In the genomic region with DNA sequence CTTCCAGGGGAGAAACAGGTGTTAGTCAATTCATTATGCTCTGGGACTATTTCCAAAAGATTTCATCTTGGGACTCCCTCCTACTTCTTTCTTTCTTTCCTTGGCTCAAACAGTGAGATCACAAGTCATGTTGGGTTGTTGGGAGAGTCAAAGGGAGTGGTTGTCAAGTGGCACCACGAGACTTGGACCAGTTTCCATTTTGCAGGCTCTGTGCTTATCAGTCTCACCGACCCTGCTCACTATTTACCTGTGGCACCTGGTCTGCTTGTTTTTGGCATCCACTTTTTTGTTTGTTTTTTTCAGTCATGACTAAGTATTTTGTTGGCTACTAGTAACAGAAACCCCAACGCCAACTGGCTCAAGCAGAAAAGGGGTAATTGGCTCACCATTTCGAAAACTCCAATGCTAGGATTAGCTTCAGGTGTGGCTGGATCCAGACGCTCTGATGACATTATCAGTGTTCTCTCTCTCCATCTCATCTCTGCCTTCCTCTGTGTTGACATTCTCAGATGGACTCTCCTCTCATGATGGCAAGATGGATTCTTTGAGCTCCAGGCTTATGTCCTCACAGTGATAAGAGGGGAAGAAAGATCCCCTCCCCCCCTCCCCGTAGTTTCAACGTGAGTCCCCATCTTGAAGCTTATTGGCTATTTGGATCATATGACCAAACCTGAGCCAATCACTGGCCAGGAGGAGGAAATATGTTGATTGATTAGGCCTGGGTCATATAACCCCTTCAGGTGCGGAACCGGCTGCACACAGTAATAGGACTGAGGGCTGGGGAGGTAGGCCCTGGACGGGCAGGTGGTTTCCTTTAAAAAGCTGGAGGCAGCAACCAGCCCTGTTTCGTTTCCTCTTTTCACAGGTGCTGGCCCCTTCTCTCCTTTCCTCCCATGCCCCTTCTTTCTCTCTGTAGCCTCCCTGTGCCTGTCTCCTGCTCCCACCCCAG, we compare ENCODE assay signal across 8 cellular contexts. TPM values are rescaled to one million over a fixed set of nuclear protein-coding genes. Genes with fewer than 3 reads are reported as not detected.
DNase-seq lines count a peak whose midpoint lies in the region; ATAC-seq and TF ChIP-seq lines count a peak whose summit lies in the region.

No MANE protein-coding gene starts in this region.

- no peaks in the 10 kb centered on the region for H3K4me1 ChIP-seq in left lung
- H3K4me1 ChIP-seq in esophagus squamous epithelium, result peaks cover 0 to 7% (median 3%) of the 10 kb centered on the region in 3 donors
- H3K4me1 ChIP-seq in prostate gland (replicated peaks), result no peaks in the 10 kb centered on the region

- DNase-seq in left lung (no peak), esophagus squamous epithelium (lab: John Stamatoyannopoulos, UW) (no peak), activated gamma-delta T cell treated with Interleukin-2 at 50 U/mL for 16 hours (no peak), prostate gland (ENCODE audit: low spot score) (no peak), H7 (no peak)

- no peaks in the 10 kb centered on the region for H3K27me3 ChIP-seq in left lung
- no peaks in the 10 kb centered on the region for H3K27me3 ChIP-seq in esophagus squamous epithelium
- H3K27me3 ChIP-seq in prostate gland (replicated peaks; ENCODE audit: insufficient read depth), result no peaks in the 10 kb centered on the region
- H3K27me3 ChIP-seq in H7 (ENCODE audit: control insufficient read depth, insufficient read depth, low read length), result no peaks in the 10 kb centered on the region

- H3K9me3 ChIP-seq in left lung, result no peaks in the 10 kb centered on the region
- no peaks in the 10 kb centered on the region for H3K9me3 ChIP-seq in esophagus squamous epithelium
- no peaks in the 10 kb centered on the region for H3K9me3 ChIP-seq in prostate gland

- ATAC-seq in GM18861 (IDR thresholded peaks at IDR 0.05; ENCODE audit: unreplicated experiment), result peak; percentile 95
- ATAC-seq in GM21619 (IDR thresholded peaks at IDR 0.05; ENCODE audit: unreplicated experiment), result peak; percentile 95
- peak; percentile 97 for ATAC-seq in HG03457 (IDR thresholded peaks at IDR 0.05; ENCODE audit: unreplicated experiment)
- ATAC-seq in left lung, result peak; percentile 74

- no peaks in the 10 kb centered on the region for H3K36me3 ChIP-seq in left lung
- no peaks in the 10 kb centered on the region for H3K36me3 ChIP-seq in esophagus squamous epithelium
- H3K36me3 ChIP-seq in prostate gland, result no peaks in the 10 kb centered on the region
- H3K36me3 ChIP-seq in H7 (replicated peaks; ENCODE audit: control insufficient read depth, insufficient read depth, low read length), result no peaks in the 10 kb centered on the region

- TF ChIP-seq POLR2A in esophagus squamous epithelium (IDR thresholded peaks at IDR 0.05), result no peak
- TF ChIP-seq POLR2A in prostate gland (IDR thresholded peaks at IDR 0.05), result no peak

- intact Hi-C loops in left lung (cut with DNase I), result no loop called here
- intact Hi-C loops in esophagus squamous epithelium (cut with DNase I), result no loop called here
- intact Hi-C loops in prostate gland (cut with DNase I), result no loop called here

- WGBS in esophagus squamous epithelium, 2 donors, result 50 to 76% methylated on average over 10 to 11 of the region's 11 CpGs
- 80% methylated on average over 11 of the region's 11 CpGs for WGBS in prostate gland

- no peak overlapping the region for H3K4me3 ChIP-seq in left lung
- no peak overlapping the region for H3K4me3 ChIP-seq in esophagus squamous epithelium
- H3K4me3 ChIP-seq in prostate gland, result no peak overlapping the region
- no peak overlapping the region for H3K4me3 ChIP-seq in H7 (ENCODE audit: insufficient read depth, low read depth, low read length)

- H3K27ac ChIP-seq in left lung (no peak overlapping the region), esophagus squamous epithelium (no peak overlapping the region), prostate gland (no peak overlapping the region)

- TF ChIP-seq CTCF in left lung (IDR thresholded peaks at IDR 0.05) (no peak), esophagus squamous epithelium (IDR thresholded peaks at IDR 0.05) (no peak), prostate gland (IDR thresholded peaks at IDR 0.05) (no peak)

RNA-seq across cellular contexts. Expression of gene TMEM132B, which starts 36.8 kb away (rescaled TPM):
- total RNA-seq in left lung (under 1 TPM; 0.10 to 0.55 TPM), esophagus squamous epithelium (1 to 10 TPM in 2 of 4 donors, under 1 TPM in 2; 0.38 to 3.0 (median 1.3) TPM), prostate gland (1 to 10 TPM in 1 of 2 donors, under 1 TPM in 1; 0.23 to 5.5 TPM)
- 25.3 and 28.5 TPM in 2 replicates for total RNA-seq in H7 (2014; rRNA removed; shearing (Covaris generic))
